In the genomic region with DNA sequence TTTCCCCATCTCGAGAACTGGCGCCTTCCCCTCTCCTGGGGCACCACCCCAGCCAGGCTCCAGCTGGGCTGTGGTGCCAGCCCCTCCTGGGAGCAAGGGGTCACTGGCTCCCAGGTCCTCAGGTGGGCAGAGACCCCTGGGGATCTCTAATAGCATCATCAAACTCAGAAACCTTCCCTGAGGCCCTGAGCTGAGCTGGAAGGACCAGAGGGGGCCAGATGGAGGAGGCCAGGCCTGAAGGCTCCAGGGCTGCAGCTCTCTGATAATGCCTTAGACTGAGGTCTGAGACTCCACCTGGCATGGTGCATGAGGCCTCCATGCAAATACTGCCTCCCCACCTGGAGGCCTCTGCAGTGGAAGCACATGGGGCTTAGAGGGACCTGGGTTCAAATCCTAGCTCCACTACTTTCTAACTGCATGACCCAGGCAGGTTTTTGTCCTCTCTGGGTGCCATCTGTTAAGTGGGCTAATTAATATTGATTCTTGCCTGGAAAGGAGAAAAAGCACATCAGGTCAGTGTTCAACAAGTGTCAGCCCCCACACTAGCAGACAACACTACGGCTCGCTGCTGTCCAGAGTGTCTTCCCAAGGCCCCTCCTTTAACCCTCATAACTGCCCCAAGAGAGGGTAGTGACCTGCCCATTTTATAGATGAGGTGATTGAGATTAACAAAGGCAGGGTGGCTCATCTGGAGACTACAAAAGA, we compare ENCODE assay signal across 20 cellular contexts. TPM values are rescaled to one million over a fixed set of nuclear protein-coding genes. Genes with fewer than 3 reads are reported as not detected.
A peak's percentile ranks its signal among the peaks of the same experiment; 100 is the strongest.
DNase-seq lines count a peak whose midpoint lies in the region; ATAC-seq and TF ChIP-seq lines count a peak whose summit lies in the region.
"Had no signal": no experiment of that assay in that cellular context is flagged by ENCODE, and none has a peak within 500 bp of the region (broad histone marks: within the 10 kb centered on the region; RNA-seq: fewer than 3 reads in every experiment).

No MANE protein-coding gene starts in this region.

- CTCF ChIA-PET in activated naive CD4-positive, alpha-beta T cell treated with anti-CD3 and anti-CD28 coated beads, Interleukin-2, amount 10 ng/mL, durations not matched to agents 7 days and 5 days (lab: Charles Lee): no interaction called here

- H3K4me1 Mint-ChIP-seq in activated naive CD4-positive, alpha-beta T cell treated with anti-CD3 and anti-CD28 coated beads, Interleukin-2, amount 10 ng/mL, durations not matched to agents 7 days and 5 days: peaks cover 8% of the 10 kb centered on the region
- H3K4me1 Mint-ChIP-seq in T-helper 17 cell: peaks cover 11% of the 10 kb centered on the region

- H3K36me3 Mint-ChIP-seq in activated naive CD4-positive, alpha-beta T cell treated with anti-CD3 and anti-CD28 coated beads, Interleukin-2, amount 10 ng/mL, durations not matched to agents 7 days and 5 days: no peaks in the 10 kb centered on the region
- peaks cover 7% of the 10 kb centered on the region for H3K36me3 Mint-ChIP-seq in T-helper 17 cell (ENCODE audit: low read depth)
- H3K36me3 Mint-ChIP-seq: activated naive CD4-positive, alpha-beta T cell treated with anti-CD3 and anti-CD28 coated beads, Interleukin-2, amount 50 U/mL, for 72 hours had no signal

- ATAC-seq in T-helper 17 cell (no peak), GM19395 (IDR thresholded peaks at IDR 0.05; ENCODE audit: unreplicated experiment) (no peak)
- ATAC-seq: activated naive CD4-positive, alpha-beta T cell treated with anti-CD3 and anti-CD28 coated beads, Interleukin-2, amount 50 U/mL, for 72 hours; right lobe of liver had no signal

- no peak for TF ChIP-seq CTCF in tibial nerve (IDR thresholded peaks at IDR 0.05)

- WGBS in tibial nerve, 2 donors: 61 to 71% methylated on average over 4 of the region's 4 CpGs

- H3K4me3 ChIP-seq in iPS-20b (ENCODE audit: low read length) (peak overlapping the region; percentile 70; the same call in 1 of the 2 replicates), tibial nerve (peak overlapping the region in 3 of 4 donors; percentile 42 to 68 (median 50))
- H3K4me3 ChIP-seq: right lobe of liver had no signal

- H3K27me3 ChIP-seq in iPS-20b (ENCODE audit: insufficient read depth, low read length) (peaks cover 11% of the 10 kb centered on the region), tibial nerve (peaks cover 0 to 4% of the 10 kb centered on the region in 2 donors)
- H3K27me3 ChIP-seq: esophagus muscularis mucosa, right lobe of liver had no signal

- H3K9ac ChIP-seq in iPS-20b (ENCODE audit: low read depth, low read length): no peak overlapping the region; the same call in 1 of the 2 replicates

- H3K27me3 Mint-ChIP-seq in activated naive CD4-positive, alpha-beta T cell treated with anti-CD3 and anti-CD28 coated beads, Interleukin-2, amount 10 ng/mL, durations not matched to agents 7 days and 5 days: peaks cover 39% of the 10 kb centered on the region
- peaks cover 2% of the 10 kb centered on the region for H3K27me3 Mint-ChIP-seq in T-helper 17 cell

- no peak overlapping the region for H3K27ac Mint-ChIP-seq in activated naive CD4-positive, alpha-beta T cell treated with anti-CD3 and anti-CD28 coated beads, Interleukin-2, amount 10 ng/mL, durations not matched to agents 7 days and 5 days
- peak overlapping the region; percentile 47 for H3K27ac Mint-ChIP-seq in T-helper 17 cell
- H3K27ac Mint-ChIP-seq: HFFc6, memory B cell had no signal

- DNase-seq in activated naive CD4-positive, alpha-beta T cell treated with anti-CD3 and anti-CD28 coated beads, Interleukin-2, amount 10 ng/mL, durations not matched to agents 7 days and 5 days: no peak
- no peak for DNase-seq in activated naive CD4-positive, alpha-beta T cell (lab: John Stamatoyannopoulos, UW)
- DNase-seq in T-helper 17 cell (no peak), tibial nerve (ENCODE audit: low spot score in 2 of 2) (no peak), globus pallidus (ENCODE audit: low spot score) (no peak), T-helper 9 cell (no peak)
- DNase-seq: activated CD4-positive, CD25-positive, alpha-beta regulatory T cell treated with anti-CD3 and anti-CD28 coated beads, Interleukin-2, amount 50 U/mL, for 72 hours; activated CD8-positive, alpha-beta memory T cell treated with anti-CD3 and anti-CD28 coated beads, Interleukin-2, amount 50 U/mL, for 48 hours; HFFc6; NCI-H1694 treated with DMSO at 0.1 percent for 48 hours; NCI-H446 treated with DMSO at 0.1 percent for 48 hours; occipital lobe; right lobe of liver had no signal

- H3K9me3 ChIP-seq in T-helper 17 cell (ENCODE audit: control insufficient read depth, low read length, poor library complexity, severe bottlenecking) (no peaks in the 10 kb centered on the region), iPS-20b (ENCODE audit: insufficient read depth, low read depth, low read length) (no peaks in the 10 kb centered on the region), tibial nerve (no peaks in the 10 kb centered on the region)
- H3K9me3 ChIP-seq: esophagus muscularis mucosa, right lobe of liver had no signal

- H3K36me3 ChIP-seq in iPS-20b (ENCODE audit: insufficient read depth, low read depth, low read length) (peaks cover under 1% of the 10 kb centered on the region; the same call in 1 of the 2 replicates), tibial nerve (peaks cover 0 to 13% (median 0%) of the 10 kb centered on the region in 3 donors)

- H3K9me3 Mint-ChIP-seq in activated naive CD4-positive, alpha-beta T cell treated with anti-CD3 and anti-CD28 coated beads, Interleukin-2, amount 10 ng/mL, durations not matched to agents 7 days and 5 days: no peaks in the 10 kb centered on the region
- H3K9me3 Mint-ChIP-seq: activated naive CD4-positive, alpha-beta T cell treated with anti-CD3 and anti-CD28 coated beads, Interleukin-2, amount 50 U/mL, for 72 hours; HFFc6; memory B cell had no signal

- no peak for TF ChIP-seq EP300 in tibial nerve (IDR thresholded peaks at IDR 0.05)

- TF ChIP-seq POLR2A in tibial nerve (IDR thresholded peaks at IDR 0.05): no peak

- no peaks in the 10 kb centered on the region; the same call in 1 of the 2 replicates for H3K4me1 ChIP-seq in iPS-20b (ENCODE audit: insufficient read depth, low read length)
- H3K4me1 ChIP-seq in tibial nerve: peaks cover 0 to 28% (median 6%) of the 10 kb centered on the region in 4 donors

- H3K27ac ChIP-seq in iPS-20b (ENCODE audit: low read length) (no peak overlapping the region), tibial nerve (peak overlapping the region; percentile 62 to 90 (median 70))
- H3K27ac ChIP-seq: esophagus muscularis mucosa, right lobe of liver had no signal

- H3K4me3 Mint-ChIP-seq in activated naive CD4-positive, alpha-beta T cell treated with anti-CD3 and anti-CD28 coated beads, Interleukin-2, amount 10 ng/mL, durations not matched to agents 7 days and 5 days: peak overlapping the region; percentile 37
- H3K4me3 Mint-ChIP-seq in T-helper 17 cell: peak overlapping the region; percentile 65
- H3K4me3 Mint-ChIP-seq: HFFc6 had no signal

RNA-seq across cellular contexts. Expression of a gene that starts 1.5 kb away (rescaled TPM):
- total RNA-seq in T-helper 17 cell: 10 to 100 TPM in 1 of 2 donors, 1 to 10 TPM in 1; 7.6 to 10.2 TPM
- 100 to 1,000 TPM; 165 to 298 (median 230) TPM for total RNA-seq in tibial nerve

RNA-seq across cellular contexts. Expression of a gene that starts 20.1 kb away (rescaled TPM):
- total RNA-seq in T-helper 17 cell (1 to 10 TPM; 3.1 to 3.2 TPM), tibial nerve (1 to 10 TPM in 2 of 4 donors, not detected in 2; 1.0 to 7.2 TPM)

RNA-seq across cellular contexts. Expression of a gene that starts 30.7 kb away (rescaled TPM):
- total RNA-seq in T-helper 17 cell (10 to 100 TPM; 59.1 to 64.2 TPM), tibial nerve (10 to 100 TPM; 33.9 to 38.4 (median 36.5) TPM)

RNA-seq across cellular contexts. Expression of a gene that starts 35.5 kb away (rescaled TPM):
- total RNA-seq in T-helper 17 cell: 1 to 10 TPM; 3.9 to 7.9 TPM
- total RNA-seq in tibial nerve: not detected
- total RNA-seq: HFFc6; HT1080; T-helper 1 cell treated with Interleukin-12 subunit alpha and Interleukin-12 subunit beta and Interleukin-4 antibody, amounts not matched to agents 30 ng/mL and 1 ng/mL, for 36 hours had no signal

RNA-seq across cellular contexts. Expression of a gene that starts 39.7 kb away (rescaled TPM):
- total RNA-seq in T-helper 17 cell (100 to 1,000 TPM; 200 to 224 TPM), tibial nerve (10 to 100 TPM; 48.8 to 96.4 (median 54.6) TPM)

Comparison
In these comparisons a context has a peak if more than half of its experiments do, and no peak if none do; other contexts are left out.
1. RNA of a gene that starts 1.5 kb away (total RNA-seq): 165 to 298 TPM in tibial nerve; 7.6 to 10.2 TPM in T-helper 17 cell; every median in the first group is over 10 times any median in the second.